ENCODE assay signal across 8 cellular contexts in the genomic region with DNA sequence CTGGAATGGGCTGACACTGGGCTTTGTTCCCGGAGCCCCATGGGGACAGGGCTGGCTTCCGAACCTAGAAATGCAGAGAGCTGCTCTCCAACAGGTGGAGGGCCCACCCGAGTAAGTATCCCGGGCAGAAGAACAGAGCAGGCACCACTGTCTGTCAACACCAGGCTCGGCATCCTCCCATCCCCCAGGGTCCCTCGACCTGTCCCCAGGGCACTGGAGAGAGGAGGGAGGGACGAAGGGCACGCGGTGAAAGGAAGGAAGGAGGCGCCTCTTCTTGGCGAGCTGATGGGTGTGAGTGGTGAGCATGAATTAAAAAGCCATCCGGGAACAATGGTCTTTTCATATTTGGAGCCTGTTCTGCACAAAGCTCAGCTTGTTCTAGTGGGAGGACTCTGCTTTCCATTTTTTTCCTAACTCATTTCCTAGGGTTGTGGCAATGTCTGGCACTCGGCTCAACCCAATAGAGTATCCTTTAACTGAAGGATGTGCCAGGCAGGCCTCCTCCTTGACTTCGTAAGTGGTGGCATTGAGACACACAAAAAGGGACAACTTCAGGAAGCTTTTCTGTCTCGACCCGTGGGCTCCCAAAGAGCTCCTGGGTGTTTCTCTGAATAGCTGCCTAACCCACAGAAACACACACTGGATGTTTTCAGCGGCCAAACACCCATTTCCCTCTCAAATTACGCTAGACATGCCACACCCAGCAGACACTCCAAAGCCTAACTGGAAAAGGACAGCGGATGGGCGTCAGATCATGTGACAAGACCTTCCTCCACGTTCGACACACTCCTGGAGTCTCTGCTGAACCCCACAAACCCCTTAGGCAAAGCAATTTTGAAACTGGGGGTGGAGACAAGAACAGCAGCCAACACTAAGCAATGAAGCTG. TPM values are rescaled to one million over a fixed set of nuclear protein-coding genes. Genes with fewer than 3 reads are reported as not detected.
DNase-seq lines count a peak whose midpoint lies in the region; ATAC-seq and TF ChIP-seq lines count a peak whose summit lies in the region.

No MANE protein-coding gene starts in this region.

- H3K36me3 Mint-ChIP-seq in activated CD8-positive, alpha-beta T cell treated with anti-CD3 and anti-CD28 coated beads for 36 hours (ENCODE audit: low read depth): no peaks in the 10 kb centered on the region

- H3K4me1 Mint-ChIP-seq in activated CD8-positive, alpha-beta T cell treated with anti-CD3 and anti-CD28 coated beads for 36 hours (ENCODE audit: low read depth): no peaks in the 10 kb centered on the region

- no peak overlapping the region for H3K27ac Mint-ChIP-seq in activated CD8-positive, alpha-beta T cell treated with anti-CD3 and anti-CD28 coated beads for 36 hours

- H3K9me3 ChIP-seq in HEK293 (ENCODE audit: control insufficient read depth, insufficient read depth, low read depth, low read length): no peaks in the 10 kb centered on the region

- CTCF ChIA-PET in HEK293 (lab: Yijun Ruan, JAX): interaction anchor here (0.6 to 0.8 kb wide), 4 partner anchors 14 to 258 kb away, joined by 3 to 4 read pairs (median 3); no protein-coding TSS in a partner anchor
- CTCF ChIA-PET in activated CD8-positive, alpha-beta T cell treated with anti-CD3 and anti-CD28 coated beads for 36 hours (lab: Charles Lee): no interaction called here

- H3K4me3 ChIP-seq in HEK293 (ENCODE audit: low read depth, low read length): no peak overlapping the region
- H3K4me3 ChIP-seq in skeletal muscle cell (ENCODE audit: low read depth, low read length): no peak overlapping the region

- POLR2A ChIA-PET in HEK293 (lab: Yijun Ruan, JAX): no interaction called here
- POLR2A ChIA-PET in activated CD8-positive, alpha-beta T cell treated with anti-CD3 and anti-CD28 coated beads for 36 hours (lab: Charles Lee): interaction anchor here (0.6 to 1.0 kb wide), 2 partner anchors 10 to 1801 kb away, joined by 3 to 4 read pairs; no protein-coding TSS in a partner anchor

- ATAC-seq in GM19455 (IDR thresholded peaks at IDR 0.05; ENCODE audit: unreplicated experiment) (no peak), HG03196 (IDR thresholded peaks at IDR 0.05; ENCODE audit: unreplicated experiment) (no peak)
- no peak for ATAC-seq in activated CD8-positive, alpha-beta T cell treated with anti-CD3 and anti-CD28 coated beads for 36 hours

- H3K4me3 Mint-ChIP-seq in activated CD8-positive, alpha-beta T cell treated with anti-CD3 and anti-CD28 coated beads for 36 hours: no peak overlapping the region

- H3K4me1 ChIP-seq in HEK293 (ENCODE audit: control insufficient read depth, insufficient read depth, low read length): no peaks in the 10 kb centered on the region

- intact Hi-C loops in activated CD8-positive, alpha-beta T cell treated with anti-CD3 and anti-CD28 coated beads for 36 hours (cut with micrococcal nuclease): no loop called here

- H3K27ac ChIP-seq in HEK293 (ENCODE audit: extremely low read depth, low read depth, low read length): no peak overlapping the region

- TF ChIP-seq CTCF in HEK293 (tag by site-specific recombination; IDR thresholded peaks at IDR 0.05): no peak
- no peak for TF ChIP-seq CTCF in activated CD8-positive, alpha-beta T cell treated with anti-CD3 and anti-CD28 coated beads for 36 hours (IDR thresholded peaks at IDR 0.05)

- no peaks in the 10 kb centered on the region for H3K27me3 Mint-ChIP-seq in activated CD8-positive, alpha-beta T cell treated with anti-CD3 and anti-CD28 coated beads for 36 hours

- H3K9me3 Mint-ChIP-seq in activated CD8-positive, alpha-beta T cell treated with anti-CD3 and anti-CD28 coated beads for 36 hours: peaks cover 5% of the 10 kb centered on the region

- peak; percentile 40 for DNase-seq in astrocyte of the hippocampus (ENCODE audit: low read depth, low spot score)
- peak; percentile 63 to 78 for DNase-seq in hippocampal formation (lab: John Stamatoyannopoulos, UW)
- peak; percentile 23 for DNase-seq in skeletal muscle cell (ENCODE audit: low read depth)
- DNase-seq in stimulated activated CD8-positive, alpha-beta memory T cell treated with anti-CD3 and anti-CD28 coated beads, Interleukin-4, amount 100 ng/mL, for 48 hours: no peak
- no peak for DNase-seq in activated CD8-positive, alpha-beta T cell treated with anti-CD3 and anti-CD28 coated beads for 36 hours

- H3K36me3 ChIP-seq in HEK293 (ENCODE audit: control insufficient read depth in 2 of 2, insufficient read depth in 1 of 2, low read length in 2 of 2): no peaks in the 10 kb centered on the region

TF ChIP-seq in HEK293, 187 proteins besides CTCF, POLR2A, EP300 and RAD21:
- TF ChIP-seq ZNF660 (tag by site-specific recombination; IDR thresholded peaks at IDR 0.05) (no peak), ZNF274 (IDR thresholded peaks at IDR 0.05; ENCODE audit: low read length) (no peak), ZNF274 (tag by site-specific recombination; IDR thresholded peaks at IDR 0.05; ENCODE audit: borderline replicate concordance) (no peak), SP2 (tag by site-specific recombination; IDR thresholded peaks at IDR 0.05) (no peak), TCF7L2 (IDR thresholded peaks at IDR 0.05; ENCODE audit: borderline replicate concordance, low read depth, low read length) (no peak), ZNF341 (tag by site-specific recombination; IDR thresholded peaks at IDR 0.05; ENCODE audit: low read depth) (peak; percentile 80), SCRT2 (tag by site-specific recombination; IDR thresholded peaks at IDR 0.05) (peak; percentile 37; the same call in 1 of the 2 replicates), ZNF311 (tag by site-specific recombination; IDR thresholded peaks at IDR 0.05; ENCODE audit: borderline replicate concordance) (no peak), ZNF426 (tag by site-specific recombination; IDR thresholded peaks at IDR 0.05) (no peak), KLF9 (tag by site-specific recombination; IDR thresholded peaks at IDR 0.05; ENCODE audit: low read depth) (peak; percentile 18; the same call in 1 of the 2 replicates), KLF1 (tag by site-specific recombination; IDR thresholded peaks at IDR 0.05) (peak; percentile 69), ZNF266 (tag by site-specific recombination; IDR thresholded peaks at IDR 0.05; ENCODE audit: low read depth) (no peak), ZNF549 (tag by site-specific recombination; IDR thresholded peaks at IDR 0.05) (no peak), ZNF654 (tag by site-specific recombination; IDR thresholded peaks at IDR 0.05; ENCODE audit: low read depth) (no peak), FEZF1 (tag by site-specific recombination; IDR thresholded peaks at IDR 0.05) (peak; percentile 61), ZNF221 (tag by site-specific recombination; IDR thresholded peaks at IDR 0.05; ENCODE audit: borderline replicate concordance) (no peak)
- TF ChIP-seq, protein P1, sequence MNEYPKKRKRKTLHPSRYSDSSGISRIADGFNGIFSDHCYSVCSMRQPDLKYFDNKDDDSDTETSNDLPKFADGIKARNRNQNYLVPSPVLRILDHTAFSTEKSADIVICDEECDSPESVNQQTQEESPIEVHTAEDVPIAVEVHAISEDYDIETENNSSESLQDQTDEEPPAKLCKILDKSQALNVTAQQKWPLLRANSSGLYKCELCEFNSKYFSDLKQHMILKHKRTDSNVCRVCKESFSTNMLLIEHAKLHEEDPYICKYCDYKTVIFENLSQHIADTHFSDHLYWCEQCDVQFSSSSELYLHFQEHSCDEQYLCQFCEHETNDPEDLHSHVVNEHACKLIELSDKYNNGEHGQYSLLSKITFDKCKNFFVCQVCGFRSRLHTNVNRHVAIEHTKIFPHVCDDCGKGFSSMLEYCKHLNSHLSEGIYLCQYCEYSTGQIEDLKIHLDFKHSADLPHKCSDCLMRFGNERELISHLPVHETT (tag by site-specific recombination; IDR thresholded peaks at IDR 0.05): no peak
- TF ChIP-seq, protein P2, sequence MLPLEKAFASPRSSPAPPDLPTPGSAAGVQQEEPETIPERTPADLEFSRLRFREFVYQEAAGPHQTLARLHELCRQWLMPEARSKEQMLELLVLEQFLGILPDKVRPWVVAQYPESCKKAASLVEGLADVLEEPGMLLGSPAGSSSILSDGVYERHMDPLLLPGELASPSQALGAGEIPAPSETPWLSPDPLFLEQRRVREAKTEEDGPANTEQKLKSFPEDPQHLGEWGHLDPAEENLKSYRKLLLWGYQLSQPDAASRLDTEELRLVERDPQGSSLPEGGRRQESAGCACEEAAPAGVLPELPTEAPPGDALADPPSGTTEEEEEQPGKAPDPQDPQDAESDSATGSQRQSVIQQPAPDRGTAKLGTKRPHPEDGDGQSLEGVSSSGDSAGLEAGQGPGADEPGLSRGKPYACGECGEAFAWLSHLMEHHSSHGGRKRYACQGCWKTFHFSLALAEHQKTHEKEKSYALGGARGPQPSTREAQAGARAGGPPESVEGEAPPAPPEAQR (tag by site-specific recombination; IDR thresholded peaks at IDR 0.05): no peak
- TF ChIP-seq, protein P3, sequence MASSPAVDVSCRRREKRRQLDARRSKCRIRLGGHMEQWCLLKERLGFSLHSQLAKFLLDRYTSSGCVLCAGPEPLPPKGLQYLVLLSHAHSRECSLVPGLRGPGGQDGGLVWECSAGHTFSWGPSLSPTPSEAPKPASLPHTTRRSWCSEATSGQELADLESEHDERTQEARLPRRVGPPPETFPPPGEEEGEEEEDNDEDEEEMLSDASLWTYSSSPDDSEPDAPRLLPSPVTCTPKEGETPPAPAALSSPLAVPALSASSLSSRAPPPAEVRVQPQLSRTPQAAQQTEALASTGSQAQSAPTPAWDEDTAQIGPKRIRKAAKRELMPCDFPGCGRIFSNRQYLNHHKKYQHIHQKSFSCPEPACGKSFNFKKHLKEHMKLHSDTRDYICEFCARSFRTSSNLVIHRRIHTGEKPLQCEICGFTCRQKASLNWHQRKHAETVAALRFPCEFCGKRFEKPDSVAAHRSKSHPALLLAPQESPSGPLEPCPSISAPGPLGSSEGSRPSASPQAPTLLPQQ (tag by site-specific recombination; IDR thresholded peaks at IDR 0.05): no peak

RNA-seq across cellular contexts. Expression of gene ZFHX3, which starts 47.7 kb away (rescaled TPM):
- total RNA-seq in activated CD8-positive, alpha-beta T cell treated with anti-CD3 and anti-CD28 coated beads for 36 hours: under 1 TPM; 0.16 to 0.25 TPM

Comparison
In these comparisons a context has a peak if more than half of its experiments do, and no peak if none do; other contexts are left out.
1. DNase-seq: peak in astrocyte of the hippocampus (single experiment), hippocampal formation (2 of 2) and skeletal muscle cell (single experiment); none in stimulated activated CD8-positive, alpha-beta memory T cell treated with anti-CD3 and anti-CD28 coated beads, Interleukin-4, amount 100 ng/mL, for 48 hours (single experiment) and activated CD8-positive, alpha-beta T cell treated with anti-CD3 and anti-CD28 coated beads for 36 hours (single experiment).